3 cellular contexts compared by ENCODE assay signal in genomic region chr17:50850640-50851039, GRCh38.
A peak's percentile ranks its signal among the peaks of the same experiment; 100 is the strongest.
TF ChIP-seq lines count a peak whose summit lies in the region.

No MANE protein-coding gene starts in this region.

TF ChIP-seq in SK-N-SH treated with all-trans-retinoic acid at 6 μM for 48 hours, 23 proteins besides CTCF, POLR2A, EP300 and RAD21:
- TF ChIP-seq ZNF8 (CRISPR knock-in tag; IDR thresholded peaks at IDR 0.05) (no peak), ZNF70 (CRISPR knock-in tag; IDR thresholded peaks at IDR 0.05) (0 out of 2 replicates have a peak, but pooled peaks have one; percentile 52)

TF ChIP-seq in SK-N-SH, 30 proteins besides CTCF, POLR2A, EP300 and RAD21:
- TF ChIP-seq YY1 (IDR thresholded peaks at IDR 0.05; ENCODE audit: low read depth) (no peak), GABPA (IDR thresholded peaks at IDR 0.05; ENCODE audit: low read depth) (no peak), RCOR1 (IDR thresholded peaks at IDR 0.05; ENCODE audit: low read length) (no peak), SMC3 (IDR thresholded peaks at IDR 0.05; ENCODE audit: low read depth, low read length) (no peak), GATA2 (CRISPR knock-in tag; IDR thresholded peaks at IDR 0.05) (no peak)
- TF ChIP-seq, protein P1, sequence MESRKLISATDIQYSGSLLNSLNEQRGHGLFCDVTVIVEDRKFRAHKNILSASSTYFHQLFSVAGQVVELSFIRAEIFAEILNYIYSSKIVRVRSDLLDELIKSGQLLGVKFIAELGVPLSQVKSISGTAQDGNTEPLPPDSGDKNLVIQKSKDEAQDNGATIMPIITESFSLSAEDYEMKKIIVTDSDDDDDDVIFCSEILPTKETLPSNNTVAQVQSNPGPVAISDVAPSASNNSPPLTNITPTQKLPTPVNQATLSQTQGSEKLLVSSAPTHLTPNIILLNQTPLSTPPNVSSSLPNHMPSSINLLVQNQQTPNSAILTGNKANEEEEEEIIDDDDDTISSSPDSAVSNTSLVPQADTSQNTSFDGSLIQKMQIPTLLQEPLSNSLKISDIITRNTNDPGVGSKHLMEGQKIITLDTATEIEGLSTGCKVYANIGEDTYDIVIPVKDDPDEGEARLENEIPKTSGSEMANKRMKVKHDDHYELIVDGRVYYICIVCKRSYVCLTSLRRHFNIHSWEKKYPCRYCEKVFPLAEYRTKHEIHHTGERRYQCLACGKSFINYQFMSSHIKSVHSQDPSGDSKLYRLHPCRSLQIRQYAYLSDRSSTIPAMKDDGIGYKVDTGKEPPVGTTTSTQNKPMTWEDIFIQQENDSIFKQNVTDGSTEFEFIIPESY (IDR thresholded peaks at IDR 0.05; ENCODE audit: borderline replicate concordance, low read depth), result no peak
- TF ChIP-seq, protein P2, sequence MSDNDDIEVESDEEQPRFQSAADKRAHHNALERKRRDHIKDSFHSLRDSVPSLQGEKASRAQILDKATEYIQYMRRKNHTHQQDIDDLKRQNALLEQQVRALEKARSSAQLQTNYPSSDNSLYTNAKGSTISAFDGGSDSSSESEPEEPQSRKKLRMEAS (IDR thresholded peaks at IDR 0.05; ENCODE audit: low read depth), result no peak

TF ChIP-seq in HepG2, 621 proteins besides CTCF, POLR2A, EP300 and RAD21:
- TF ChIP-seq ZNF629 (CRISPR knock-in tag; conservative IDR thresholded peaks at IDR 0.05) (peak; percentile 79), SYNCRIP (IDR thresholded peaks at IDR 0.05; ENCODE audit: insufficient read depth, low read depth, low read length) (no peak), ARNTL (CRISPR knock-in tag; IDR thresholded peaks at IDR 0.05) (0 out of 2 replicates have a peak, but pooled peaks have one; percentile 35)
TF ChIP-seq in HepG2: peak in this region for 2.
